In genomic region chr15:48330045-48330840, GRCh38 we compare ENCODE assay signal across 8 cellular contexts. TPM values are rescaled to one million over a fixed set of nuclear protein-coding genes. Genes with fewer than 3 reads are reported as not detected.
DNase-seq lines count a peak whose midpoint lies in the region; ATAC-seq, FAIRE-seq and TF ChIP-seq lines count a peak whose summit lies in the region.

No MANE protein-coding gene starts in this region.

- TF ChIP-seq RAD21 in A549 (conservative IDR thresholded peaks at IDR 0.05 in 1 of 2, IDR thresholded peaks at IDR 0.05 in 1 of 2) = no peak
- TF ChIP-seq RAD21 in GM12878 (IDR thresholded peaks at IDR 0.05; ENCODE audit: insufficient read depth, low read depth, low read length) = no peak
- TF ChIP-seq RAD21 in liver (IDR thresholded peaks at IDR 0.05) = no peak

- no peak for TF ChIP-seq CTCF in A549 (IDR thresholded peaks at IDR 0.05)
- TF ChIP-seq CTCF in HFF-Myc (IDR thresholded peaks at IDR 0.05; ENCODE audit: low read depth, low read length, missing control alignments) = no peak
- no peak for TF ChIP-seq CTCF in GM12878 (IDR thresholded peaks at IDR 0.05 in 2 of 3, conservative IDR thresholded peaks at IDR 0.05 in 1 of 3; ENCODE audit: control insufficient read depth in 2 of 3, extremely low read depth in 1 of 3, insufficient read depth in 1 of 3, low read depth in 3 of 3, low read length in 3 of 3)
- no peak for TF ChIP-seq CTCF in liver (IDR thresholded peaks at IDR 0.05; ENCODE audit: low read depth, low read length, missing input control)
- TF ChIP-seq CTCF in tibial nerve (IDR thresholded peaks at IDR 0.05) = no peak

- CTCF ChIA-PET in A549 (lab: Yijun Ruan, JAX) = interaction anchor here (1.0 kb wide), 1 partner anchor 46 kb away, joined by 3 read pairs; no protein-coding TSS in a partner anchor
- CTCF ChIA-PET in GM12878 (lab: Yijun Ruan, JAX) = interaction anchor here (0.7 to 1.3 kb wide), 3 partner anchors 45 to 471 kb away, joined by 3 read pairs; no protein-coding TSS in a partner anchor

- H3K9ac ChIP-seq in GM12878 (ENCODE audit: control insufficient read depth, insufficient read depth, low read length) (peak overlapping the region; percentile 92), liver (ENCODE audit: low read depth in 1 of 2, low read length in 2 of 2) (peak overlapping the region in 1 of 2 donors; percentile 10)

- DNase-seq in A549 (ENCODE audit: low read depth in 1 of 2, low spot score in 1 of 2) (no peak), HFF-Myc (ENCODE audit: extremely low read depth, low read depth) (no peak), GM12878 (ENCODE audit: low read depth, low spot score) (no peak), tibial nerve (ENCODE audit: low spot score in 2 of 2) (no peak), RCC 7860 (ENCODE audit: low spot score) (no peak), SIG-M5 treated with dmso at 0.1 percent for 504 hours (lab: John Stamatoyannopoulos, UW; ENCODE audit: unreplicated experiment) (no peak)

- H3K79me2 ChIP-seq in GM12878 (ENCODE audit: control insufficient read depth, insufficient read depth, low read length) = peaks cover 48% of the 10 kb centered on the region

- peak overlapping the region; percentile 99 to 100 for H3K27ac ChIP-seq in A549
- H3K27ac ChIP-seq in GM12878 (ENCODE audit: control insufficient read depth, insufficient read depth) = peak overlapping the region; percentile 89
- peak overlapping the region in 1 of 2 donors; percentile 95 for H3K27ac ChIP-seq in liver (ENCODE audit: low read depth in 1 of 2, low read length in 2 of 2)
- peak overlapping the region; percentile 93 to 99 (median 98) for H3K27ac ChIP-seq in tibial nerve

- TF ChIP-seq POLR2A in A549 (IDR thresholded peaks at IDR 0.05; ENCODE audit: low read length) (no peak), GM12878 (IDR thresholded peaks at IDR 0.05; ENCODE audit: low read depth, low read length) (no peak), tibial nerve (IDR thresholded peaks at IDR 0.05) (no peak), GM18505 (IDR thresholded peaks at IDR 0.05; ENCODE audit: borderline replicate concordance, extremely low read depth, insufficient read depth, insufficient read length) (no peak)

- POLR2A ChIA-PET in A549 (lab: Yijun Ruan, JAX) = no interaction called here
- POLR2A ChIA-PET in GM12878 (lab: Charles Lee) = interaction anchor here (0.6 kb wide), 1 partner anchor 40 kb away, joined by 3 read pairs; no protein-coding TSS in a partner anchor

- SMC1A ChIA-PET in GM12878 (lab: Charles Lee; ENCODE audit: uncharacterized antibody, unreplicated experiment) = interaction anchor here (0.8 to 1.3 kb wide), 4 partner anchors 8 to 40 kb away, joined by 3 to 6 read pairs (median 3); no protein-coding TSS in a partner anchor

- H3K4me2 ChIP-seq in A549 (peak overlapping the region; percentile 95), GM12878 (ENCODE audit: control insufficient read depth, insufficient read depth) (peak overlapping the region; percentile 90)

- no peaks in the 10 kb centered on the region for H4K20me1 ChIP-seq in GM12878 (ENCODE audit: control insufficient read depth, insufficient read depth)

- RAD21 ChIA-PET in GM12878 (lab: Charles Lee; ENCODE audit: unreplicated experiment) = no interaction called here

- H3K36me3 ChIP-seq in GM12878 (ENCODE audit: control insufficient read depth in 2 of 2, insufficient read depth in 2 of 2, low read length in 1 of 2) = peaks cover 0 to 1% of the 10 kb centered on the region in 2 experiments; a peak in 2 of 4 replicates
- peaks cover 0 to 9% (median 4%) of the 10 kb centered on the region in 4 donors for H3K36me3 ChIP-seq in liver (ENCODE audit: control insufficient read depth in 4 of 4, insufficient read depth in 3 of 4, low read depth in 1 of 4, low read length in 3 of 4)
- H3K36me3 ChIP-seq in tibial nerve = peaks cover 0 to 15% (median 0%) of the 10 kb centered on the region in 3 donors

- H3K4me3 ChIP-seq in A549 = peak overlapping the region; percentile 96
- H3K4me3 ChIP-seq in HFF-Myc (replicated peaks; ENCODE audit: low read depth, low read length) = peak overlapping the region; percentile 84
- H3K4me3 ChIP-seq in GM12878 = peak overlapping the region; percentile 91
- peak overlapping the region; percentile 88 to 99 (median 94) for H3K4me3 ChIP-seq in liver (ENCODE audit: low read depth in 1 of 3, low read length in 3 of 3)
- H3K4me3 ChIP-seq in tibial nerve = peak overlapping the region; percentile 83 to 95 (median 90)

- peak overlapping the region; percentile 70 for H2AFZ ChIP-seq in GM12878 (ENCODE audit: control insufficient read depth, low read depth, low read length)

- H3K9me3 ChIP-seq in A549 = no peaks in the 10 kb centered on the region
- H3K9me3 ChIP-seq in GM12878 (replicated peaks; ENCODE audit: control insufficient read depth, insufficient read depth, low read length) = no peaks in the 10 kb centered on the region
- no peaks in the 10 kb centered on the region for H3K9me3 ChIP-seq in liver (ENCODE audit: control insufficient read depth in 4 of 4, low read length in 3 of 4)
- H3K9me3 ChIP-seq in tibial nerve = no peaks in the 10 kb centered on the region

- TF ChIP-seq EP300 in A549 (IDR thresholded peaks at IDR 0.05) (no peak), GM12878 (IDR thresholded peaks at IDR 0.05; ENCODE audit: borderline replicate concordance in 1 of 2, control insufficient read depth in 1 of 2, low read depth in 2 of 2, low read length in 2 of 2) (no peak), tibial nerve (IDR thresholded peaks at IDR 0.05) (no peak)

- 31% methylated on average over 12 of the region's 12 CpGs for WGBS in A549 (ENCODE audit: missing lambda C conversion rate)
- 16% methylated on average over 12 of the region's 12 CpGs for WGBS in GM12878 (ENCODE audit: insufficient coverage, insufficient replicate concordance, low lambda C conversion rate, missing lambda C conversion rate)
- WGBS in liver = 18% methylated on average over 12 of the region's 12 CpGs
- 11 to 13% methylated on average over 12 of the region's 12 CpGs for WGBS in tibial nerve, 2 donors

- no peaks in the 10 kb centered on the region for H3K27me3 ChIP-seq in GM12878 (replicated peaks in 1 of 2; ENCODE audit: control insufficient read depth in 2 of 2, insufficient read depth in 2 of 2, low read length in 1 of 2)
- no peaks in the 10 kb centered on the region for H3K27me3 ChIP-seq in liver (ENCODE audit: control insufficient read depth in 4 of 4, insufficient read depth in 4 of 4, low read length in 3 of 4)
- no peaks in the 10 kb centered on the region for H3K27me3 ChIP-seq in tibial nerve

- in situ Hi-C loops in GM12878 (cut with MboI) = loop anchor here (25.0 kb wide), 1 partner anchor 1282 kb away; the partner anchor contains the start of genes DTWD1 and FAM227B

- intact Hi-C loops in GM12878 (cut with micrococcal nuclease; ENCODE audit: unreplicated experiment) = loop anchor here (10.0 kb wide), 1 partner anchor 1295 kb away; the partner anchor contains the start of genes DTWD1 and FAM227B

- H3K4me1 ChIP-seq in A549 (peaks cover 20% of the 10 kb centered on the region; the same call in 2 of the 3 replicates), GM12878 (ENCODE audit: control insufficient read depth, insufficient read depth, low read length) (peaks cover 11% of the 10 kb centered on the region; the same call in 1 of the 2 replicates), liver (ENCODE audit: control insufficient read depth in 4 of 4, insufficient read depth in 4 of 4, low read length in 3 of 4) (peaks cover 4 to 13% (median 10%) of the 10 kb centered on the region in 4 donors), tibial nerve (peaks cover 0 to 30% (median 10%) of the 10 kb centered on the region in 4 donors)

- no peak for ATAC-seq in A549
- no peak for ATAC-seq in GM12878
- ATAC-seq in GM18505 (IDR thresholded peaks at IDR 0.05; ENCODE audit: unreplicated experiment) = no peak

- BruUV-seq in GM12878 (replicated peaks; lab: Mats Ljungman, UMichigan) = TSS peak; percentile 88

- FAIRE-seq in A549 (lab: Jason Lieb, UNC) (no peak), GM12878 (lab: Jason Lieb, UNC) (no peak), RCC 7860 (lab: Jason Lieb, UNC) (no peak)

TF ChIP-seq in A549, 52 proteins besides CTCF, POLR2A, EP300 and RAD21:
- no peak for TF ChIP-seq KDM1A (IDR thresholded peaks at IDR 0.05; ENCODE audit: low read depth)
- no peak for TF ChIP-seq EHF (CRISPR knock-in tag; IDR thresholded peaks at IDR 0.05)
- TF ChIP-seq JUN (IDR thresholded peaks at IDR 0.05) = no peak

TF ChIP-seq in GM12878, 131 proteins besides CTCF, POLR2A, EP300 and RAD21:
- TF ChIP-seq FOXM1 (IDR thresholded peaks at IDR 0.05; ENCODE audit: low read depth, low read length) (0 out of 2 replicates have a peak, but pooled peaks have one; percentile 12), NFYA (IDR thresholded peaks at IDR 0.05; ENCODE audit: borderline replicate concordance, low read depth, low read length) (no peak)

TF ChIP-seq in liver, 16 proteins besides CTCF, POLR2A, EP300 and RAD21 (continues in another document):
- no peak for TF ChIP-seq GABPA (IDR thresholded peaks at IDR 0.05 in 1 of 2, conservative IDR thresholded peaks at IDR 0.05 in 1 of 2)

RNA-seq across cellular contexts. Expression of gene DUT, which starts 1.0 kb away (rescaled TPM):
- 47.8 and 89.1 TPM in 2 replicates for polyA plus RNA-seq in A549 (2011; rRNA removed)
- 49.2 and 53.0 TPM in 2 replicates for polyA plus RNA-seq in A549 (2012; cell fraction: cytosol; rRNA removed)
- polyA plus RNA-seq in A549 (2012; cell fraction: nucleus; rRNA removed) = 38.5 and 48.3 TPM in 2 replicates
- 105 to 114 TPM (median 110 TPM) in 3 replicates for polyA plus RNA-seq in A549 (2017; fragmentation: RNase III; extraction: RNeasy Plus Mini Kit Qiagen cat#74134 plus additional on column Dnase treatment)
- 6.9 and 7.0 TPM in 2 replicates for polyA minus RNA-seq in A549 (2011; rRNA and poly(A)+ RNA removed)
- total RNA-seq in GM12878 (2013; cell fraction: nucleolus; rRNA removed) = 38.2 and 45.6 TPM in 2 replicates
- total RNA-seq in GM12878 (2014; rRNA removed) = 147 and 152 TPM in 2 replicates
- 96.8 and 108 TPM in 2 replicates for total RNA-seq in GM12878 (2014; rRNA removed; fragmentation: Illumina TruSeq; extraction: Trizol)
- total RNA-seq in GM12878 (2021) = 272 and 292 TPM in 2 replicates
- polyA plus RNA-seq in GM12878 (2011; ENCODE audit: low read depth) = 47.6 TPM
- polyA plus RNA-seq in GM12878 (2011; rRNA removed) = 147 and 250 TPM in 2 replicates
- polyA plus RNA-seq in GM12878 (2011; cell fraction: cytosol; rRNA removed) = 82.4 and 152 TPM in 2 replicates
- 105 and 132 TPM in 2 replicates for polyA plus RNA-seq in GM12878 (2011; cell fraction: nucleus; rRNA removed)
- polyA plus RNA-seq in GM12878 (2012) = 102 and 137 TPM in 2 replicates
- polyA plus RNA-seq in GM12878 (2014; fragmentation: Illumina TruSeq; extraction: Trizol) = 142 and 146 TPM in 2 replicates
- 10 to 100 TPM; 20.1 to 88.1 TPM for polyA plus RNA-seq in GM12878 (2014; fragmentation: Nextera tagmentation; extraction: Ambion mirVana)
- 159 and 161 TPM in 2 replicates for polyA plus RNA-seq in GM12878 (2014; rRNA removed)
- 100 to 1,000 TPM; 449 to 452 TPM for polyA plus RNA-seq in GM12878 (2016; fragmentation: Nextera tagmentation; extraction: Ambion mirVana)
- polyA minus RNA-seq in GM12878 (2011; rRNA and poly(A)+ RNA removed) = 10.9 and 17.7 TPM in 2 replicates
- polyA minus RNA-seq in GM12878 (2011; cell fraction: cytosol; rRNA and poly(A)+ RNA removed) = 38.2 and 48.6 TPM in 2 replicates
- polyA minus RNA-seq in GM12878 (2011; cell fraction: nucleus; rRNA and poly(A)+ RNA removed) = 31.1 and 42.7 TPM in 2 replicates
- total RNA-seq in liver = 10 to 100 TPM; 12.8 to 58.7 TPM
- 10 to 100 TPM; 28.6 to 41.6 TPM for polyA plus RNA-seq in liver
- total RNA-seq in tibial nerve = 100 to 1,000 TPM in 3 of 4 donors, 10 to 100 TPM in 1; 82.8 to 160 (median 123) TPM
